Comparison of ENCODE assay signal across 8 cellular contexts in genomic region chr18:58862851-58863538, GRCh38. TPM values are rescaled to one million over a fixed set of nuclear protein-coding genes. Genes with fewer than 3 reads are reported as not detected.
DNase-seq lines count a peak whose midpoint lies in the region; ATAC-seq and TF ChIP-seq lines count a peak whose summit lies in the region.

No MANE protein-coding gene starts in this region.

- peak overlapping the region; percentile 71 for H3K4me3 Mint-ChIP-seq in activated naive CD4-positive, alpha-beta T cell treated with anti-CD3 and anti-CD28 coated beads for 36 hours
- H3K4me3 Mint-ChIP-seq in activated T-cell treated with anti-CD3 and anti-CD28 coated beads, Interleukin-2, amount 50 U/mL, for 4 hours = peak overlapping the region; percentile 71

- H3K27me3 Mint-ChIP-seq in activated naive CD4-positive, alpha-beta T cell treated with anti-CD3 and anti-CD28 coated beads for 36 hours (ENCODE audit: low read depth) = peaks cover 40% of the 10 kb centered on the region
- H3K27me3 Mint-ChIP-seq in activated T-cell treated with anti-CD3 and anti-CD28 coated beads, Interleukin-2, amount 50 U/mL, for 4 hours (ENCODE audit: low read depth) = peaks cover 52% of the 10 kb centered on the region

- peak overlapping the region; percentile 76 for H3K27ac Mint-ChIP-seq in activated naive CD4-positive, alpha-beta T cell treated with anti-CD3 and anti-CD28 coated beads for 36 hours

- H3K4me3 ChIP-seq in Karpas-422 (ENCODE audit: low read length) (peak overlapping the region; percentile 65), foreskin fibroblast (ENCODE audit: low read depth in 1 of 2, low read length in 2 of 2) (peak overlapping the region; percentile 35 to 56)

- H3K4me1 Mint-ChIP-seq in activated naive CD4-positive, alpha-beta T cell treated with anti-CD3 and anti-CD28 coated beads for 36 hours (ENCODE audit: low read depth) = peaks cover 8% of the 10 kb centered on the region
- H3K4me1 Mint-ChIP-seq in activated T-cell treated with anti-CD3 and anti-CD28 coated beads, Interleukin-2, amount 50 U/mL, for 4 hours (ENCODE audit: low read depth) = peaks cover 11% of the 10 kb centered on the region

- H4K20me1 ChIP-seq in Karpas-422 (ENCODE audit: insufficient read depth, low read depth, low read length) = no peaks in the 10 kb centered on the region

- peak overlapping the region; percentile 78 for H3K9ac ChIP-seq in Karpas-422 (ENCODE audit: low read length)

- H3K36me3 Mint-ChIP-seq in activated naive CD4-positive, alpha-beta T cell treated with anti-CD3 and anti-CD28 coated beads for 36 hours (ENCODE audit: low read depth) = no peaks in the 10 kb centered on the region
- H3K36me3 Mint-ChIP-seq in activated T-cell treated with anti-CD3 and anti-CD28 coated beads, Interleukin-2, amount 50 U/mL, for 4 hours (ENCODE audit: insufficient read depth) = peaks cover 1% of the 10 kb centered on the region

- peaks cover 17% of the 10 kb centered on the region for H3K36me3 ChIP-seq in Karpas-422 (ENCODE audit: insufficient read depth, low read length)

- CTCF ChIA-PET in activated naive CD4-positive, alpha-beta T cell treated with anti-CD3 and anti-CD28 coated beads for 36 hours (lab: Charles Lee) = no interaction called here

- TF ChIP-seq CTCF in foreskin fibroblast (IDR thresholded peaks at IDR 0.05; ENCODE audit: low read depth, low read length) = no peak

- ATAC-seq in activated T-cell treated with anti-CD3 and anti-CD28 coated beads, Interleukin-2, amount 50 U/mL, for 4 hours = peak; percentile 50 to 51
- ATAC-seq in HG03095 (IDR thresholded peaks at IDR 0.05; ENCODE audit: unreplicated experiment) = no peak
- no peak for ATAC-seq in GM18861 (IDR thresholded peaks at IDR 0.05; ENCODE audit: unreplicated experiment)

- H3K79me2 ChIP-seq in Karpas-422 (ENCODE audit: low read length) = peaks cover 5% of the 10 kb centered on the region; the same call in 1 of the 2 replicates

- intact Hi-C loops in activated naive CD4-positive, alpha-beta T cell treated with anti-CD3 and anti-CD28 coated beads for 36 hours (cut with micrococcal nuclease) = no loop called here

- H3K4me1 ChIP-seq in Karpas-422 (ENCODE audit: low read length) = peaks cover 23% of the 10 kb centered on the region

- no peaks in the 10 kb centered on the region for H3K9me3 Mint-ChIP-seq in activated naive CD4-positive, alpha-beta T cell treated with anti-CD3 and anti-CD28 coated beads for 36 hours
- no peaks in the 10 kb centered on the region for H3K9me3 Mint-ChIP-seq in activated T-cell treated with anti-CD3 and anti-CD28 coated beads, Interleukin-2, amount 50 U/mL, for 4 hours

- no peaks in the 10 kb centered on the region for H3K9me2 ChIP-seq in Karpas-422 (replicated peaks; ENCODE audit: insufficient read depth, low read length)

- H3K4me2 ChIP-seq in Karpas-422 (ENCODE audit: low read depth, low read length, poor library complexity, severe bottlenecking) = peak overlapping the region; percentile 84

- H3K27ac ChIP-seq in Karpas-422 (ENCODE audit: low read length) = peak overlapping the region; percentile 71

- H3K27me3 ChIP-seq in Karpas-422 (ENCODE audit: low read length) = no peaks in the 10 kb centered on the region

- peak overlapping the region; percentile 90 for H2AFZ ChIP-seq in Karpas-422 (ENCODE audit: low read length)

- no peaks in the 10 kb centered on the region for H3K9me3 ChIP-seq in Karpas-422 (ENCODE audit: low read length)

- DNase-seq in activated naive CD4-positive, alpha-beta T cell treated with anti-CD3 and anti-CD28 coated beads for 36 hours = peak; percentile 34
- DNase-seq in activated naive CD4-positive, alpha-beta T cell treated with Interleukin-2 at 50 U/mL for 16 hours = no peak
- peak; percentile 70 for DNase-seq in Karpas-422
- DNase-seq in activated T-cell treated with anti-CD3 and anti-CD28 coated beads, Interleukin-2, amount 50 U/mL, for 4 hours = peak; percentile 12
- DNase-seq in foreskin fibroblast = peak in 1 of 2 donors; percentile 63
- peak in 43 of 56 donors; percentile 10 to 75 (median 47) for DNase-seq in nucleus accumbens (lab: John Stamatoyannopoulos, UW)

RNA-seq across cellular contexts. Expression of gene ZNF532, which starts 1.7 kb away (rescaled TPM):
- 1 to 10 TPM; 4.0 to 4.3 TPM for total RNA-seq in activated naive CD4-positive, alpha-beta T cell treated with anti-CD3 and anti-CD28 coated beads for 36 hours
- 20.3 and 34.9 TPM in 2 replicates for total RNA-seq in Karpas-422 (2014; rRNA removed; shearing (Covaris generic); ENCODE audit: low replicate concordance)
- 1 to 10 TPM; 4.3 to 6.1 (median 5.6) TPM for total RNA-seq in activated T-cell treated with anti-CD3 and anti-CD28 coated beads, Interleukin-2, amount 50 U/mL, for 4 hours

Comparison
In these comparisons a context has a peak if more than half of its experiments do, and no peak if none do; other contexts are left out.
1. ATAC-seq: peak in activated T-cell treated with anti-CD3 and anti-CD28 coated beads, Interleukin-2, amount 50 U/mL, for 4 hours (2 of 2); none in HG03095 (single experiment) and GM18861 (single experiment).